ENCODE assay signal across 26 cellular contexts in genomic region chr6:19714415-19715165, GRCh38.
DNase-seq lines count a peak whose midpoint lies in the region; ATAC-seq, FAIRE-seq and TF ChIP-seq lines count a peak whose summit lies in the region.
"Had no signal": no experiment of that assay in that cellular context is flagged by ENCODE, and none has a peak within 500 bp of the region (broad histone marks: within the 10 kb centered on the region; RNA-seq: fewer than 3 reads in every experiment).

No MANE protein-coding gene starts in this region.

- TF ChIP-seq POLR2A in A549 (IDR thresholded peaks at IDR 0.05; ENCODE audit: low read length) (no peak), body of pancreas (IDR thresholded peaks at IDR 0.05) (no peak)

- H3K9me3 ChIP-seq in A549 = no peaks in the 10 kb centered on the region
- H3K9me3 ChIP-seq in HUES6 (ENCODE audit: control insufficient read depth, insufficient read depth, low read depth, low read length) = no peaks in the 10 kb centered on the region
- no peaks in the 10 kb centered on the region for H3K9me3 ChIP-seq in body of pancreas
- no peaks in the 10 kb centered on the region for H3K9me3 ChIP-seq in aorta (ENCODE audit: control insufficient read depth, low read length)
- H3K9me3 ChIP-seq in small intestine (ENCODE audit: control insufficient read depth, low read depth) = no peaks in the 10 kb centered on the region
- H3K9me3 ChIP-seq: gastrocnemius medialis, MG63, vagina had no signal

- H3K4me2 ChIP-seq in A549 = peak overlapping the region; percentile 35; the same call in 1 of the 3 replicates
- H3K4me2 ChIP-seq: hepatocyte had no signal

- 62% methylated on average over 5 of the region's 5 CpGs for WGBS in A549 (ENCODE audit: missing lambda C conversion rate)
- WGBS in body of pancreas, 2 donors = 45 to 55% methylated on average over 5 of the region's 5 CpGs
- WGBS in aorta, 2 donors = 74 to 84% methylated on average over 5 of the region's 5 CpGs
- 56 to 62% (median 58%) methylated on average over 5 of the region's 5 CpGs for WGBS in small intestine, 3 donors

- no peak overlapping the region for H3K9ac ChIP-seq in HUES6 (ENCODE audit: low read length)

- ATAC-seq in A549 = no peak
- ATAC-seq in body of pancreas = peak; percentile 65
- ATAC-seq in HG03460 (IDR thresholded peaks at IDR 0.05; ENCODE audit: unreplicated experiment) = no peak
- ATAC-seq in GM18498 (IDR thresholded peaks at IDR 0.05; ENCODE audit: unreplicated experiment) = no peak
- no peak for ATAC-seq in aorta (ENCODE audit: low FRiP score)
- ATAC-seq: activated T-cell treated with anti-CD3 and anti-CD28 coated beads, Interleukin-2, amount 50 U/mL, for 4 hours; CD8-positive, alpha-beta T cell; gastrocnemius medialis; left lobe of liver; Panc1 had no signal

- FAIRE-seq in A549 (lab: Jason Lieb, UNC) = no peak
- FAIRE-seq in small intestine (lab: Jason Lieb, UNC) = no peak
- FAIRE-seq: G401.6 had no signal

- CTCF ChIA-PET in A549 (lab: Yijun Ruan, JAX) = no interaction called here

- POLR2A ChIA-PET in A549 (lab: Yijun Ruan, JAX) = no interaction called here

- TF ChIP-seq CTCF in A549 (IDR thresholded peaks at IDR 0.05) = no peak
- no peak for TF ChIP-seq CTCF in body of pancreas (IDR thresholded peaks at IDR 0.05)

- H3K36me3 ChIP-seq in HUES6 (ENCODE audit: control insufficient read depth, insufficient read depth, low read length) = no peaks in the 10 kb centered on the region
- no peaks in the 10 kb centered on the region for H3K36me3 ChIP-seq in body of pancreas (replicated peaks in 1 of 2; ENCODE audit: insufficient read depth in 1 of 2, low read depth in 2 of 2)
- no peaks in the 10 kb centered on the region for H3K36me3 ChIP-seq in aorta (ENCODE audit: control insufficient read depth in 1 of 2, insufficient read depth in 2 of 2, low read length in 1 of 2)
- no peaks in the 10 kb centered on the region for H3K36me3 ChIP-seq in small intestine (ENCODE audit: control insufficient read depth in 2 of 2, insufficient read depth in 2 of 2, low read length in 2 of 2)
- H3K36me3 ChIP-seq: gastrocnemius medialis, MG63, vagina had no signal

- intact Hi-C loops in body of pancreas (cut with DNase I) = no loop called here
- intact Hi-C loops in aorta (cut with DNase I) = loop anchor here (5.0 to 10.0 kb wide), 2 partner anchors 47 to 130 kb away; no protein-coding TSS in a partner anchor

- DNase-seq in A549 (ENCODE audit: low read depth in 1 of 2, low spot score in 1 of 2) (no peak), body of pancreas (peak in 2 of 4 donors; percentile 18 to 24), kidney tubule cell (ENCODE audit: low spot score) (peak; percentile 29), aorta (no peak), small intestine (no peak)
- DNase-seq: activated CD4-positive, alpha-beta T cell treated with anti-CD3 and anti-CD28 coated beads, Interleukin-2, amount 10 ng/mL, durations not matched to agents 24 days and 14 days; activated naive CD4-positive, alpha-beta T cell; activated T-cell treated with anti-CD3 and anti-CD28 coated beads, Interleukin-2, amount 50 U/mL, for 4 hours; CD8-positive, alpha-beta T cell; gastrocnemius medialis; immature natural killer cell; KBM-7; mesenchymal stem cell; MG63; NCI-H524 treated with DMSO at 0.1 percent for 48 hours; SHP77 treated with DMSO at 0.1 percent for 48 hours; T-helper 9 cell had no signal

- H3K4me1 ChIP-seq in A549 = peaks cover 20% of the 10 kb centered on the region; the same call in 2 of the 3 replicates
- peaks cover 30% of the 10 kb centered on the region for H3K4me1 ChIP-seq in HUES6 (ENCODE audit: control insufficient read depth, insufficient read depth, low read length)
- no peaks in the 10 kb centered on the region for H3K4me1 ChIP-seq in body of pancreas
- H3K4me1 ChIP-seq in aorta (ENCODE audit: control insufficient read depth in 1 of 2, insufficient read depth in 2 of 2, low read length in 2 of 2) = peaks cover 0 to 8% of the 10 kb centered on the region in 2 donors
- H3K4me1 ChIP-seq in small intestine (ENCODE audit: control insufficient read depth in 2 of 2, insufficient read depth in 1 of 2, low read depth in 1 of 2, low read length in 1 of 2) = no peaks in the 10 kb centered on the region
- H3K4me1 ChIP-seq: gastrocnemius medialis had no signal

- H3K27ac ChIP-seq in A549 = no peak overlapping the region
- peak overlapping the region; percentile 22; the same call in 1 of the 2 replicates for H3K27ac ChIP-seq in HUES6 (ENCODE audit: low read depth, low read length)
- no peak overlapping the region for H3K27ac ChIP-seq in body of pancreas
- no peak overlapping the region for H3K27ac ChIP-seq in aorta (ENCODE audit: low read depth in 1 of 2, low read length in 2 of 2)
- H3K27ac ChIP-seq in small intestine (ENCODE audit: low read depth in 1 of 2, low read length in 1 of 2) = no peak overlapping the region
- H3K27ac ChIP-seq: gastrocnemius medialis, hepatocyte, vagina, VCaP had no signal

- TF ChIP-seq RAD21 in A549 (conservative IDR thresholded peaks at IDR 0.05 in 1 of 2, IDR thresholded peaks at IDR 0.05 in 1 of 2) = no peak

- H3K4me3 ChIP-seq in A549 = no peak overlapping the region
- H3K4me3 ChIP-seq in HUES6 (ENCODE audit: low read depth, low read length) = peak overlapping the region; percentile 34
- H3K4me3 ChIP-seq in body of pancreas = no peak overlapping the region
- H3K4me3 ChIP-seq in aorta (ENCODE audit: low read length in 2 of 2) = no peak overlapping the region
- no peak overlapping the region for H3K4me3 ChIP-seq in small intestine (ENCODE audit: low read depth in 1 of 2, low read length in 2 of 2)
- H3K4me3 ChIP-seq: gastrocnemius medialis, hepatocyte, MG63, vagina had no signal

- H3K27me3 ChIP-seq in HUES6 (ENCODE audit: control insufficient read depth, insufficient read depth, low read length) = no peaks in the 10 kb centered on the region
- H3K27me3 ChIP-seq in body of pancreas = no peaks in the 10 kb centered on the region
- H3K27me3 ChIP-seq in aorta (ENCODE audit: control insufficient read depth in 1 of 2, insufficient read depth in 2 of 2, low read length in 1 of 2) = no peaks in the 10 kb centered on the region
- H3K27me3 ChIP-seq in small intestine (ENCODE audit: control insufficient read depth in 2 of 2, insufficient read depth in 2 of 2, low read length in 2 of 2) = no peaks in the 10 kb centered on the region
- H3K27me3 ChIP-seq: gastrocnemius medialis, hepatocyte, MG63, vagina had no signal

- no peak for TF ChIP-seq EP300 in A549 (IDR thresholded peaks at IDR 0.05)

TF ChIP-seq in A549, 52 proteins besides CTCF, POLR2A, EP300 and RAD21:
- TF ChIP-seq MYC (IDR thresholded peaks at IDR 0.05; ENCODE audit: borderline replicate concordance, low read length) = no peak
- no peak for TF ChIP-seq ELK1 (IDR thresholded peaks at IDR 0.05; ENCODE audit: low read depth, low read length)
- TF ChIP-seq SMC3 (IDR thresholded peaks at IDR 0.05) = no peak
- TF ChIP-seq ZNF302 (CRISPR knock-in tag; IDR thresholded peaks at IDR 0.05) = no peak
- TF ChIP-seq RARB (CRISPR knock-in tag; IDR thresholded peaks at IDR 0.05) = no peak
- no peak for TF ChIP-seq JUN (IDR thresholded peaks at IDR 0.05)
- no peak for TF ChIP-seq MAFK (IDR thresholded peaks at IDR 0.05; ENCODE audit: partially characterized antibody)
- TF ChIP-seq CEBPB (IDR thresholded peaks at IDR 0.05) = no peak
- TF ChIP-seq CBX2 (IDR thresholded peaks at IDR 0.05; ENCODE audit: borderline replicate concordance, low read depth) = no peak
